1 cellular context compared by ENCODE assay signal in genomic region chr1:65477414-65478378, GRCh38.
TF ChIP-seq lines count a peak whose summit lies in the region.

No MANE protein-coding gene starts in this region.

TF ChIP-seq in K562, 482 proteins besides CTCF, POLR2A, EP300 and RAD21 (continued from another document):
- no peak for TF ChIP-seq CEBPG (CRISPR knock-in tag; IDR thresholded peaks at IDR 0.05)
- peak; percentile 22 to 61; a peak in 2 of 4 replicates for TF ChIP-seq CEBPG (tag; conservative IDR thresholded peaks at IDR 0.05 in 1 of 2, IDR thresholded peaks at IDR 0.05 in 1 of 2)
- TF ChIP-seq KDM4B (IDR thresholded peaks at IDR 0.05; ENCODE audit: borderline replicate concordance in 2 of 2, low read depth in 1 of 2), result no peak
- TF ChIP-seq NEUROD1 (IDR thresholded peaks at IDR 0.05; ENCODE audit: borderline replicate concordance, low read depth, low read length, partially characterized antibody), result no peak
- TF ChIP-seq YY1 (IDR thresholded peaks at IDR 0.05; ENCODE audit: borderline replicate concordance in 1 of 3, control insufficient read depth in 1 of 3, extremely low read depth in 1 of 3, insufficient read depth in 3 of 3, insufficient read length in 1 of 3, insufficient replicate concordance in 2 of 3, low read depth in 1 of 3, low read length in 2 of 3), result no peak
- no peak for TF ChIP-seq ZFP1 (CRISPR knock-in tag; IDR thresholded peaks at IDR 0.05)
- TF ChIP-seq PRDM10 (IDR thresholded peaks at IDR 0.05; ENCODE audit: partially characterized antibody), result peak; percentile 60
- TF ChIP-seq ZNF592 (IDR thresholded peaks at IDR 0.05), result 0 out of 2 replicates have a peak, but pooled peaks have one; percentile 0
- no peak for TF ChIP-seq KLF16 (IDR thresholded peaks at IDR 0.05)
- peak; percentile 41 for TF ChIP-seq PKNOX1 (IDR thresholded peaks at IDR 0.05)
- TF ChIP-seq HCFC1 (IDR thresholded peaks at IDR 0.05; ENCODE audit: low read depth, low read length), result no peak
- TF ChIP-seq CCNT2 (IDR thresholded peaks at IDR 0.05; ENCODE audit: borderline replicate concordance, extremely low read depth, insufficient read length, low read depth, low read length), result no peak
- TF ChIP-seq PCBP2 (IDR thresholded peaks at IDR 0.05; ENCODE audit: low read depth, low read length, poor library complexity, severe bottlenecking), result no peak
- TF ChIP-seq ZBTB49 (CRISPR knock-in tag; IDR thresholded peaks at IDR 0.05; ENCODE audit: borderline replicate concordance), result no peak
- TF ChIP-seq CEBPB (tag; IDR thresholded peaks at IDR 0.05), result peak; percentile 52
- no peak for TF ChIP-seq PHF8 (IDR thresholded peaks at IDR 0.05; ENCODE audit: borderline replicate concordance, low read length)
- TF ChIP-seq ZNF280A (IDR thresholded peaks at IDR 0.05; ENCODE audit: low read depth, partially characterized antibody), result no peak
- TF ChIP-seq RBM34 (IDR thresholded peaks at IDR 0.05; ENCODE audit: borderline replicate concordance, insufficient read depth, low read length), result no peak
- TF ChIP-seq MAZ (CRISPR knock-in tag; conservative IDR thresholded peaks at IDR 0.05 in 1 of 2, IDR thresholded peaks at IDR 0.05 in 1 of 2), result 0 out of 4 replicates have a peak, but pooled peaks of 1 of the 2 experiments have one; percentile 32
- TF ChIP-seq TRIM28 (IDR thresholded peaks at IDR 0.05), result no peak
- TF ChIP-seq ZNF316 (IDR thresholded peaks at IDR 0.05), result peak; percentile 27; the same call in 1 of the 2 replicates
- TF ChIP-seq NR2F6 (CRISPR knock-in tag; IDR thresholded peaks at IDR 0.05), result no peak
- TF ChIP-seq ZNF253 (CRISPR knock-in tag; conservative IDR thresholded peaks at IDR 0.05), result no peak
- TF ChIP-seq ASH1L (IDR thresholded peaks at IDR 0.05; ENCODE audit: borderline replicate concordance, low read depth, partially characterized antibody), result no peak
- no peak for TF ChIP-seq ZNF449 (CRISPR knock-in tag; IDR thresholded peaks at IDR 0.05)
- TF ChIP-seq GTF2F1 (IDR thresholded peaks at IDR 0.05; ENCODE audit: low read depth, low read length), result no peak
- TF ChIP-seq HDGF (IDR thresholded peaks at IDR 0.05), result no peak
- no peak for TF ChIP-seq USF2 (CRISPR knock-in tag; IDR thresholded peaks at IDR 0.05)
- no peak for TF ChIP-seq ID3 (CRISPR knock-in tag; IDR thresholded peaks at IDR 0.05)
- no peak for TF ChIP-seq ID3 (tag; IDR thresholded peaks at IDR 0.05)
- TF ChIP-seq ZNF277 (CRISPR knock-in tag; IDR thresholded peaks at IDR 0.05; ENCODE audit: borderline replicate concordance), result no peak
- no peak for TF ChIP-seq E2F6 (IDR thresholded peaks at IDR 0.05; ENCODE audit: borderline replicate concordance in 1 of 2, extremely low read depth in 1 of 2, insufficient read depth in 1 of 2, insufficient read length in 1 of 2, low read depth in 1 of 2, low read length in 1 of 2, poor library complexity in 1 of 2, severe bottlenecking in 1 of 2)
- no peak for TF ChIP-seq ZNF785 (CRISPR knock-in tag; IDR thresholded peaks at IDR 0.05)
- 0 out of 2 replicates have a peak, but pooled peaks have one; percentile 42 for TF ChIP-seq LARP7 (IDR thresholded peaks at IDR 0.05)
